Comparison of ENCODE assay signal across 10 cellular contexts in the genomic region with DNA sequence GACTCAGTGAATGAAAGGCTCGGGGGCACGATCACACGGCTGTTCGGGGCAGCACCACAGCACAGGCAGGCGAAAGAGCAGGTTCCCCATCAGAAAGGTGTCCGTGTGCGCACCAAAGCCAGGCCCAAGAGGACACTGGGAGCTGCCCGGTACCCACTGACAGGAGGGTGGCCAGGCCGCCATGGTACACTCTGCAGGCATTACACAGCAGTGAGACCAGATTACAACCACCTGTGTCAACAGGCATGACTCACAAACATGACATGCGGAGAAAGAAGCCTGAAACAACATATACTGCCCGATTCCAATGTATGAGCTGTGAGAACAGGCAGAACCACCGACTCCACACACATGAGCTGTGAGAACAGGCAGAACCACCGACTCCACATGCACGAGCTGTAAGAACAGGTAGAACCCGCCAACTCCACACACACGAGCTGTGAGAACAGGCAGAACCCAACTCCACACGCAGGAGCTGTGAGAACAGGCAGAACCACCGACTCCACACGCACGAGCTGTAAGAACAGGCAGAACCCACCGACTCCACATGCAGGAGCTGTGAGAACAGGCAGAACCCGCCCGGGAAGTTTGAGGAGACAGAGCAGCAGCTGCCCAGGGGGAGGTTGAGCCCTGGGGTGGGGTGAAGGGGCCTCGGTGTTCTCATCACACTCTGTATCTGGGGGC. TPM values are rescaled to one million over a fixed set of nuclear protein-coding genes. Genes with fewer than 3 reads are reported as not detected.
DNase-seq lines count a peak whose midpoint lies in the region; ATAC-seq and TF ChIP-seq lines count a peak whose summit lies in the region.
"Had no signal": no experiment of that assay in that cellular context is flagged by ENCODE, and none has a peak within 500 bp of the region (broad histone marks: within the 10 kb centered on the region; RNA-seq: fewer than 3 reads in every experiment).

No MANE protein-coding gene starts in this region.

- H3K4me3 Mint-ChIP-seq in progenitor cell of endocrine pancreas (ENCODE audit: low read depth), result no peak overlapping the region
- H3K4me3 Mint-ChIP-seq in activated naive CD8-positive, alpha-beta T cell treated with anti-CD3 and anti-CD28 coated beads for 36 hours, result no peak overlapping the region

- H3K9me3 Mint-ChIP-seq in progenitor cell of endocrine pancreas (ENCODE audit: low read depth), result no peaks in the 10 kb centered on the region
- no peaks in the 10 kb centered on the region for H3K9me3 Mint-ChIP-seq in activated naive CD8-positive, alpha-beta T cell treated with anti-CD3 and anti-CD28 coated beads for 36 hours

- H3K4me3 ChIP-seq in SJSA1, result no peak overlapping the region

- no peak for TF ChIP-seq CTCF in progenitor cell of endocrine pancreas (IDR thresholded peaks at IDR 0.05; ENCODE audit: unreplicated experiment)

- H3K27ac Mint-ChIP-seq in progenitor cell of endocrine pancreas, result peak overlapping the region; percentile 67
- no peak overlapping the region for H3K27ac Mint-ChIP-seq in activated naive CD8-positive, alpha-beta T cell treated with anti-CD3 and anti-CD28 coated beads for 36 hours

- ATAC-seq in esophagus mucosa, result peak; percentile 75

- H3K4me1 Mint-ChIP-seq in progenitor cell of endocrine pancreas (ENCODE audit: low read depth), result peaks cover 5% of the 10 kb centered on the region
- no peaks in the 10 kb centered on the region for H3K4me1 Mint-ChIP-seq in activated naive CD8-positive, alpha-beta T cell treated with anti-CD3 and anti-CD28 coated beads for 36 hours

- peak; percentile 77 for DNase-seq in EH (ENCODE audit: low read depth)
- peak; percentile 60 to 69 for DNase-seq in SJSA1 (ENCODE audit: low read depth in 1 of 2, low spot score in 2 of 2)
- DNase-seq in progenitor cell of endocrine pancreas (ENCODE audit: low spot score, unreplicated experiment), result no peak
- DNase-seq in activated naive CD8-positive, alpha-beta T cell treated with anti-CD3 and anti-CD28 coated beads for 36 hours, result no peak
- no peak for DNase-seq in NCI-H2107 (lab: John Stamatoyannopoulos, UW)
- no peak for DNase-seq in DMS114 treated with DMSO at 0.1 percent for 48 hours (lab: John Stamatoyannopoulos, UW; ENCODE audit: unreplicated experiment)
- DNase-seq in stimulated activated CD8-positive, alpha-beta memory T cell treated with anti-CD3 and anti-CD28 coated beads, Interleukin-4, amount 100 ng/mL, for 48 hours, result no peak
- DNase-seq: foreskin melanocyte, NCI-H187 had no signal

- peak overlapping the region; percentile 51 for H3K27ac ChIP-seq in SJSA1

- no peaks in the 10 kb centered on the region for H3K27me3 ChIP-seq in SJSA1 (replicated peaks)

- H3K36me3 Mint-ChIP-seq in progenitor cell of endocrine pancreas (ENCODE audit: insufficient read depth), result peaks cover 4% of the 10 kb centered on the region
- peaks cover 6% of the 10 kb centered on the region for H3K36me3 Mint-ChIP-seq in activated naive CD8-positive, alpha-beta T cell treated with anti-CD3 and anti-CD28 coated beads for 36 hours

- peaks cover 66% of the 10 kb centered on the region for H3K4me1 ChIP-seq in SJSA1 (replicated peaks)

- H3K9me3 ChIP-seq in SJSA1 (replicated peaks), result no peaks in the 10 kb centered on the region

- peaks cover 76% of the 10 kb centered on the region for H3K36me3 ChIP-seq in SJSA1

- H3K27me3 Mint-ChIP-seq in progenitor cell of endocrine pancreas, result peaks cover 6% of the 10 kb centered on the region
- H3K27me3 Mint-ChIP-seq in activated naive CD8-positive, alpha-beta T cell treated with anti-CD3 and anti-CD28 coated beads for 36 hours, result no peaks in the 10 kb centered on the region

RNA-seq across cellular contexts. Expression of gene KIAA0930, which starts 32.6 kb away (rescaled TPM):
- total RNA-seq in SJSA1 (2014; rRNA removed; shearing (Covaris generic)), result 126 and 192 TPM in 2 replicates
- 45.4 TPM for total RNA-seq in esophagus mucosa
- 44.1 and 45.3 TPM in 2 replicates for total RNA-seq in progenitor cell of endocrine pancreas
- 10 to 100 TPM; 28.0 to 28.6 TPM for total RNA-seq in activated naive CD8-positive, alpha-beta T cell treated with anti-CD3 and anti-CD28 coated beads for 36 hours

RNA-seq across cellular contexts. Expression of gene NUP50, which starts 44.4 kb away (rescaled TPM):
- 61.9 and 124 TPM in 2 replicates for total RNA-seq in SJSA1 (2014; rRNA removed; shearing (Covaris generic))
- 67.8 TPM for total RNA-seq in esophagus mucosa
- 62.6 and 65.1 TPM in 2 replicates for total RNA-seq in progenitor cell of endocrine pancreas
- 100 to 1,000 TPM; 156 to 164 TPM for total RNA-seq in activated naive CD8-positive, alpha-beta T cell treated with anti-CD3 and anti-CD28 coated beads for 36 hours

Comparison
In these comparisons a context has a peak if more than half of its experiments do, and no peak if none do; other contexts are left out.
1. DNase-seq: peak in EH (single experiment) and SJSA1 (2 of 2); none in progenitor cell of endocrine pancreas (single experiment), activated naive CD8-positive, alpha-beta T cell treated with anti-CD3 and anti-CD28 coated beads for 36 hours (single experiment), NCI-H2107 (single experiment), DMS114 treated with DMSO at 0.1 percent for 48 hours (single experiment) and stimulated activated CD8-positive, alpha-beta memory T cell treated with anti-CD3 and anti-CD28 coated beads, Interleukin-4, amount 100 ng/mL, for 48 hours (single experiment).